ENCODE assay signal across 8 cellular contexts in genomic region chr4:123418486-123418931, GRCh38. TPM values are rescaled to one million over a fixed set of nuclear protein-coding genes. Genes with fewer than 3 reads are reported as not detected.
DNase-seq lines count a peak whose midpoint lies in the region; ATAC-seq and TF ChIP-seq lines count a peak whose summit lies in the region.

No MANE protein-coding gene starts in this region.

- peak overlapping the region; percentile 29 for H3K4me3 ChIP-seq in HUES48 (ENCODE audit: low read depth, low read length)
- no peak overlapping the region for H3K4me3 ChIP-seq in colonic mucosa
- no peak overlapping the region for H3K4me3 ChIP-seq in mesodermal cell (ENCODE audit: extremely low read depth, insufficient read depth, low read length, poor library complexity, severe bottlenecking)
- H3K4me3 ChIP-seq in BE2C (ENCODE audit: low read depth, low read length): no peak overlapping the region
- no peak overlapping the region for H3K4me3 ChIP-seq in testis

- no peaks in the 10 kb centered on the region for H3K9me3 ChIP-seq in HUES48 (ENCODE audit: control insufficient read depth, insufficient read depth, low read length)
- H3K9me3 ChIP-seq in colonic mucosa: no peaks in the 10 kb centered on the region
- peaks cover 9% of the 10 kb centered on the region for H3K9me3 ChIP-seq in mesodermal cell (ENCODE audit: control insufficient read depth, low read length)
- H3K9me3 ChIP-seq in BE2C: no peaks in the 10 kb centered on the region
- no peaks in the 10 kb centered on the region for H3K9me3 ChIP-seq in testis

- no peak for TF ChIP-seq CTCF in colonic mucosa (IDR thresholded peaks at IDR 0.05)
- TF ChIP-seq CTCF in BE2C (IDR thresholded peaks at IDR 0.05; ENCODE audit: low read depth, low read length): no peak
- no peak for TF ChIP-seq CTCF in testis (IDR thresholded peaks at IDR 0.05)

- H3K36me3 ChIP-seq in HUES48 (ENCODE audit: control insufficient read depth, insufficient read depth, low read length): no peaks in the 10 kb centered on the region
- H3K36me3 ChIP-seq in colonic mucosa: no peaks in the 10 kb centered on the region
- no peaks in the 10 kb centered on the region for H3K36me3 ChIP-seq in mesodermal cell (ENCODE audit: control insufficient read depth, insufficient read depth, low read length)
- H3K36me3 ChIP-seq in BE2C: no peaks in the 10 kb centered on the region
- H3K36me3 ChIP-seq in testis (ENCODE audit: low read depth, missing control alignments): no peaks in the 10 kb centered on the region

- intact Hi-C loops in colonic mucosa (cut with DNase I) (no loop called here), testis (cut with DNase I; ENCODE audit: low total_unique reads) (no loop called here)

- whole genome bisulfite sequencing in mesodermal cell (ENCODE audit: insufficient coverage in 2 of 2), 2 experiments: 0% methylated on average over 1 of the region's 1 CpG; no CpG with 5 or more reads in 1 of the 2 experiments
- WGBS in testis, 2 donors: 21 to 26% methylated on average over 1 of the region's 1 CpG

- peaks cover 35% of the 10 kb centered on the region for H3K4me1 ChIP-seq in HUES48 (ENCODE audit: control insufficient read depth, insufficient read depth, low read length)
- no peaks in the 10 kb centered on the region for H3K4me1 ChIP-seq in colonic mucosa
- peaks cover 30% of the 10 kb centered on the region for H3K4me1 ChIP-seq in mesodermal cell (ENCODE audit: control insufficient read depth, insufficient read depth, low read length, poor library complexity, severe bottlenecking)
- H3K4me1 ChIP-seq in BE2C: no peaks in the 10 kb centered on the region
- H3K4me1 ChIP-seq in testis: peaks cover 8% of the 10 kb centered on the region

- H3K27me3 ChIP-seq in HUES48 (ENCODE audit: control insufficient read depth, insufficient read depth, low read length): no peaks in the 10 kb centered on the region
- no peaks in the 10 kb centered on the region for H3K27me3 ChIP-seq in colonic mucosa
- peaks cover 5% of the 10 kb centered on the region; the same call in 1 of the 2 replicates for H3K27me3 ChIP-seq in BE2C
- no peaks in the 10 kb centered on the region for H3K27me3 ChIP-seq in testis

- H3K9ac ChIP-seq in HUES48 (ENCODE audit: low read depth, low read length) (peak overlapping the region; percentile 12; the same call in 1 of the 2 replicates), colonic mucosa (ENCODE audit: low read depth in 2 of 2, low read length in 2 of 2) (peak overlapping the region in 1 of 2 donors; percentile 26)

- H3K27ac ChIP-seq in HUES48 (ENCODE audit: low read depth, low read length): peak overlapping the region; percentile 94
- H3K27ac ChIP-seq in colonic mucosa: peak overlapping the region; percentile 10
- peak overlapping the region; percentile 73 for H3K27ac ChIP-seq in mesodermal cell (ENCODE audit: low read depth, low read length, severe bottlenecking)
- H3K27ac ChIP-seq in testis: peak overlapping the region in 1 of 2 donors; percentile 57

- ATAC-seq in GM21717 (IDR thresholded peaks at IDR 0.05; ENCODE audit: unreplicated experiment): peak; percentile 87

- DNase-seq in ELF-1 (ENCODE audit: low read depth, low spot score) (peak; percentile 84), OCI-M1 (lab: John Stamatoyannopoulos, UW) (peak; percentile 80), colonic mucosa (no peak), BE2C (no peak), testis (no peak)

- no peak for TF ChIP-seq POLR2A in testis (IDR thresholded peaks at IDR 0.05)

RNA-seq across cellular contexts. Expression of gene SPRY1, which starts 21.9 kb away (rescaled TPM):
- total RNA-seq in colonic mucosa (10 to 100 TPM; 23.8 to 34.2 TPM), testis (10 to 100 TPM; 36.0 to 52.0 TPM)
- polyA plus RNA-seq in mesodermal cell (2013, experiment 1 of 2): 112 TPM
- 90.0 TPM for polyA plus RNA-seq in mesodermal cell (2013, experiment 2 of 2)
- not detected for polyA plus RNA-seq in BE2C (2012; ENCODE audit: insufficient read depth, insufficient read length, low read depth)
- 30.2 TPM for polyA plus RNA-seq in testis (ENCODE audit: insufficient read depth, low read depth, low replicate concordance)

Comparison
In these comparisons a context has a peak if more than half of its experiments do, and no peak if none do; other contexts are left out.
1. DNase-seq: peak in ELF-1 (single experiment) and OCI-M1 (single experiment); none in colonic mucosa (single experiment), BE2C (single experiment) and testis (single experiment).